In genomic region chr2:156430236-156430977, GRCh38 we compare ENCODE assay signal across 11 cellular contexts. TPM values are rescaled to one million over a fixed set of nuclear protein-coding genes. Genes with fewer than 3 reads are reported as not detected.
DNase-seq lines count a peak whose midpoint lies in the region; ATAC-seq and TF ChIP-seq lines count a peak whose summit lies in the region.
"Had no signal": no experiment of that assay in that cellular context is flagged by ENCODE, and none has a peak within 500 bp of the region (broad histone marks: within the 10 kb centered on the region; RNA-seq: fewer than 3 reads in every experiment).

No MANE protein-coding gene starts in this region.

- H2AFZ ChIP-seq in PC-9 (peak overlapping the region; percentile 42), mesenchymal stem cell (ENCODE audit: low read depth, low read length) (peak overlapping the region; percentile 42), H9 (ENCODE audit: low read length) (no peak overlapping the region)

- no peaks in the 10 kb centered on the region for H3K27me3 Mint-ChIP-seq in H9 (ENCODE audit: low read depth)
- H3K27me3 Mint-ChIP-seq in CD4-positive, alpha-beta memory T cell: no peaks in the 10 kb centered on the region

- H3K56ac ChIP-seq in H9 (ENCODE audit: insufficient read length, low read depth, low read length): no peak overlapping the region

- peak overlapping the region; percentile 88 for H2AK5ac ChIP-seq in mesenchymal stem cell (ENCODE audit: low read length, severe bottlenecking)
- H2AK5ac ChIP-seq in H9 (ENCODE audit: insufficient read length, low read length): no peak overlapping the region

- H4K8ac ChIP-seq in mesenchymal stem cell (ENCODE audit: low read length) (no peak overlapping the region), H9 (replicated peaks; ENCODE audit: insufficient read length, low read depth, low read length) (no peak overlapping the region)

- POLR2A ChIA-PET in PC-9 (lab: Charles Lee; ENCODE audit: unreplicated experiment): no interaction called here
- POLR2A ChIA-PET in CD4-positive, alpha-beta memory T cell (lab: Charles Lee; ENCODE audit: partially characterized antibody): interaction anchor here (1.4 kb wide), 2 partner anchors 88 to 96 kb away, joined by 3 read pairs; no protein-coding TSS in a partner anchor

- no peaks in the 10 kb centered on the region for H3K23me2 ChIP-seq in H9 (ENCODE audit: insufficient read length, low read depth, low read length, poor library complexity, severe bottlenecking)

- H2BK12ac ChIP-seq in mesenchymal stem cell (ENCODE audit: low read length in 2 of 2) (no peak overlapping the region), H9 (ENCODE audit: insufficient read length, low read depth, low read length) (no peak overlapping the region)

- H4K20me1 ChIP-seq in PC-9 (ENCODE audit: insufficient read depth) (no peaks in the 10 kb centered on the region), H9 (ENCODE audit: control insufficient read depth, insufficient read depth, insufficient read length) (no peaks in the 10 kb centered on the region)

- peak overlapping the region; percentile 83 for H2BK120ac ChIP-seq in mesenchymal stem cell (ENCODE audit: low read depth, low read length)
- H2BK120ac ChIP-seq in H9 (ENCODE audit: low read depth, low read length, poor library complexity, severe bottlenecking): no peak overlapping the region

- H3K4me3 ChIP-seq in PC-9 (peak overlapping the region; percentile 15; the same call in 1 of the 2 replicates), mesenchymal stem cell (ENCODE audit: insufficient read depth in 1 of 2, low read depth in 1 of 2, low read length in 2 of 2) (peak overlapping the region in 1 of 2 experiments; percentile 40)
- H3K4me3 ChIP-seq in CD4-positive, alpha-beta memory T cell (ENCODE audit: low read length in 2 of 2): no peak overlapping the region

- no peak overlapping the region for H3K4me3 Mint-ChIP-seq in H9
- H3K4me3 Mint-ChIP-seq in CD4-positive, alpha-beta memory T cell: no peak overlapping the region

- peak; percentile 29 for ATAC-seq in GM18867 (IDR thresholded peaks at IDR 0.05; ENCODE audit: unreplicated experiment)
- peak; percentile 23 for ATAC-seq in HG02623 (IDR thresholded peaks at IDR 0.05; ENCODE audit: unreplicated experiment)
- no peak for ATAC-seq in Right ventricle myocardium superior (ENCODE audit: poor library complexity)
- ATAC-seq: HepG2 had no signal

- H3T11ph ChIP-seq in H9 (ENCODE audit: low read length): no peak overlapping the region

- H3K4me2 ChIP-seq in PC-9 (peak overlapping the region; percentile 55), mesenchymal stem cell (ENCODE audit: low read length, poor library complexity, severe bottlenecking) (no peak overlapping the region), H9 (ENCODE audit: insufficient read depth, insufficient read length, low read length) (no peak overlapping the region)

- 63% methylated on average over 2 of the region's 2 CpGs for WGBS in mesenchymal stem cell
- WGBS in H9 (ENCODE audit: extremely low coverage, insufficient read length, low lambda C conversion rate): no CpG with 5 or more reads among the region's 2 CpGs

- H3K27me3 ChIP-seq in PC-9 (ENCODE audit: insufficient read depth, low read depth) (no peaks in the 10 kb centered on the region), mesenchymal stem cell (ENCODE audit: control insufficient read depth in 1 of 2, insufficient read depth in 1 of 2, low read length in 2 of 2) (no peaks in the 10 kb centered on the region), H9 (ENCODE audit: insufficient read depth, low read length) (no peaks in the 10 kb centered on the region)
- no peaks in the 10 kb centered on the region for H3K27me3 ChIP-seq in CD4-positive, alpha-beta memory T cell (ENCODE audit: insufficient read depth, low read length)

- peak overlapping the region; percentile 48 for H3K9ac ChIP-seq in mesenchymal stem cell (ENCODE audit: low read length)
- no peak overlapping the region for H3K9ac ChIP-seq in H9 (ENCODE audit: extremely low read depth, insufficient read length, low read length)

- H3K9me3 Mint-ChIP-seq in H9: no peaks in the 10 kb centered on the region
- no peaks in the 10 kb centered on the region for H3K9me3 Mint-ChIP-seq in CD4-positive, alpha-beta memory T cell

- no TSS peak for BruUV-seq in PC-9 (replicated peaks; lab: Mats Ljungman, UMichigan)

- peaks cover 13% of the 10 kb centered on the region for H3F3A ChIP-seq in PC-9 (ENCODE audit: insufficient read depth, low read depth)

- intact Hi-C loops in PC-9 (cut with micrococcal nuclease; ENCODE audit: unreplicated experiment): no loop called here
- intact Hi-C loops in Right ventricle myocardium superior (cut with DNase I): no loop called here
- intact Hi-C loops in CD4-positive, alpha-beta memory T cell (cut with micrococcal nuclease): no loop called here

- H2BK20ac ChIP-seq in H9 (ENCODE audit: low read depth, low read length, poor library complexity, severe bottlenecking): no peak overlapping the region

- H3K23ac ChIP-seq in mesenchymal stem cell (ENCODE audit: low read length in 2 of 2): no peak overlapping the region
- no peak overlapping the region for H3K23ac ChIP-seq in H9 (ENCODE audit: insufficient read length, low read depth, low read length)

- TF ChIP-seq CTCF in PC-9 (conservative IDR thresholded peaks at IDR 0.05) (no peak), H9 (conservative IDR thresholded peaks at IDR 0.05) (no peak)

- peaks cover 27 to 32% of the 10 kb centered on the region in 2 experiments for H3K4me1 Mint-ChIP-seq in H9
- peaks cover 0 to 12% (median 3%) of the 10 kb centered on the region in 4 donors for H3K4me1 Mint-ChIP-seq in CD4-positive, alpha-beta memory T cell

- H3K9me2 ChIP-seq in PC-9 (ENCODE audit: insufficient read depth): no peaks in the 10 kb centered on the region

- H3K36me3 ChIP-seq in PC-9 (ENCODE audit: low read depth) (no peaks in the 10 kb centered on the region), mesenchymal stem cell (ENCODE audit: control insufficient read depth in 1 of 2, insufficient read depth in 2 of 2, low read depth in 1 of 2, low read length in 2 of 2) (no peaks in the 10 kb centered on the region)
- H3K36me3 ChIP-seq in CD4-positive, alpha-beta memory T cell (ENCODE audit: insufficient read depth, low read length): no peaks in the 10 kb centered on the region

- H3K27ac Mint-ChIP-seq in H9: peak overlapping the region in 1 of 3 experiments; percentile 27; a peak in 2 of 7 replicates
- H3K27ac Mint-ChIP-seq in CD4-positive, alpha-beta memory T cell: no peak overlapping the region

- H3K9me3 ChIP-seq in PC-9 (ENCODE audit: insufficient read depth, low read depth) (no peaks in the 10 kb centered on the region), mesenchymal stem cell (ENCODE audit: control insufficient read depth, low read length) (no peaks in the 10 kb centered on the region), H9 (ENCODE audit: control insufficient read depth, low read depth, low read length) (no peaks in the 10 kb centered on the region)
- H3K9me3 ChIP-seq in CD4-positive, alpha-beta memory T cell (ENCODE audit: control insufficient read depth in 1 of 2, low read length in 2 of 2): no peaks in the 10 kb centered on the region

- DNase-seq in PC-9 (no peak), mesenchymal stem cell (peak; percentile 25), Right ventricle myocardium superior (no peak), H9 (no peak)
- no peak for DNase-seq in CD4-positive, alpha-beta memory T cell
- no peak for DNase-seq in activated effector memory CD4-positive, alpha-beta T cell treated with Interleukin-2 at 50 U/mL for 16 hours
- DNase-seq: GDM1, islet precursor cell had no signal

- no peaks in the 10 kb centered on the region for H3K79me1 ChIP-seq in mesenchymal stem cell (replicated peaks; ENCODE audit: low read length, poor library complexity, severe bottlenecking)
- H3K79me1 ChIP-seq in H9 (ENCODE audit: insufficient read depth, low read depth, low read length, poor library complexity, severe bottlenecking): no peaks in the 10 kb centered on the region

- H3K36me3 Mint-ChIP-seq in H9 (ENCODE audit: insufficient read depth in 1 of 3, low read depth in 3 of 3): no peaks in the 10 kb centered on the region
- no peaks in the 10 kb centered on the region for H3K36me3 Mint-ChIP-seq in CD4-positive, alpha-beta memory T cell

- H2BK15ac ChIP-seq in mesenchymal stem cell (ENCODE audit: low read depth, poor library complexity, severe bottlenecking): no peak overlapping the region
- no peak overlapping the region for H2BK15ac ChIP-seq in H9 (ENCODE audit: low read depth, low read length)

- H4K91ac ChIP-seq in mesenchymal stem cell (ENCODE audit: low read length): peak overlapping the region; percentile 32
- no peak overlapping the region for H4K91ac ChIP-seq in H9 (ENCODE audit: insufficient read length, low read depth, low read length)

- H3K27ac ChIP-seq in PC-9 (peak overlapping the region; percentile 98), mesenchymal stem cell (ENCODE audit: low read length, poor library complexity, severe bottlenecking) (peak overlapping the region; percentile 3), H9 (ENCODE audit: insufficient read length, low read depth, low read length) (no peak overlapping the region)
- H3K27ac ChIP-seq in CD4-positive, alpha-beta memory T cell (ENCODE audit: low read depth, low read length): no peak overlapping the region

- H3K14ac ChIP-seq in mesenchymal stem cell (ENCODE audit: low read length in 2 of 2) (no peak overlapping the region), H9 (ENCODE audit: insufficient read depth, low read length) (no peak overlapping the region)

- CTCF ChIA-PET in PC-9 (lab: Charles Lee): no interaction called here
- CTCF ChIA-PET in CD4-positive, alpha-beta memory T cell (lab: Charles Lee; ENCODE audit: partially characterized antibody): interaction anchor here (1.6 kb wide), 1 partner anchor 95 kb away, joined by 6 read pairs; no protein-coding TSS in a partner anchor

- H2BK5ac ChIP-seq in mesenchymal stem cell (ENCODE audit: low read depth, low read length, poor library complexity, severe bottlenecking) (no peak overlapping the region), H9 (ENCODE audit: insufficient read length, low read length) (no peak overlapping the region)

- H4K5ac ChIP-seq in H9 (ENCODE audit: insufficient read length, low read depth, low read length): no peak overlapping the region

- H3K4ac ChIP-seq in mesenchymal stem cell (ENCODE audit: low read depth in 1 of 2, low read length in 2 of 2) (no peak overlapping the region), H9 (ENCODE audit: low read depth, low read length) (no peak overlapping the region)

- H3K4me1 ChIP-seq in PC-9 (replicated peaks; ENCODE audit: insufficient read depth) (peaks cover 34% of the 10 kb centered on the region), mesenchymal stem cell (ENCODE audit: control insufficient read depth, insufficient read depth, low read depth, low read length) (peaks cover 5% of the 10 kb centered on the region), H9 (ENCODE audit: insufficient read depth, low read length) (peaks cover 2% of the 10 kb centered on the region; the same call in 1 of the 2 replicates)
- H3K4me1 ChIP-seq in CD4-positive, alpha-beta memory T cell (ENCODE audit: insufficient read depth, low read length): peaks cover 6% of the 10 kb centered on the region

- peak overlapping the region in 1 of 2 experiments; percentile 81 for H3K18ac ChIP-seq in mesenchymal stem cell (ENCODE audit: low read depth in 1 of 2, low read length in 2 of 2)
- H3K18ac ChIP-seq in H9 (ENCODE audit: insufficient read length, low read depth, low read length): no peak overlapping the region

- H3K79me2 ChIP-seq in PC-9 (ENCODE audit: low read depth): no peaks in the 10 kb centered on the region
- H3K79me2 ChIP-seq in H9 (ENCODE audit: insufficient read depth, low read length): no peaks in the 10 kb centered on the region

RNA-seq across cellular contexts. Expression of gene GPD2, which starts 5.8 kb away (rescaled TPM):
- 47.1 and 67.8 TPM in 2 replicates for total RNA-seq in PC-9 (2021)
- 12.2 TPM for polyA plus RNA-seq in mesenchymal stem cell (2013, experiment 1 of 2)
- 15.3 TPM for polyA plus RNA-seq in mesenchymal stem cell (2013, experiment 2 of 2)
- 15.8 TPM for total RNA-seq in Right ventricle myocardium superior
- 46.0 and 46.3 TPM in 2 replicates for total RNA-seq in H9 (2021)
- 10 to 100 TPM; 12.2 to 13.1 TPM for total RNA-seq in CD4-positive, alpha-beta memory T cell
- polyA plus RNA-seq in CD4-positive, alpha-beta memory T cell: 1 to 10 TPM; 3.5 to 7.8 TPM
- total RNA-seq: HepG2 had no signal
- polyA plus RNA-seq: HepG2 had no signal

Comparison
In these comparisons a context has a peak if more than half of its experiments do, and no peak if none do; other contexts are left out.
1. H3K27ac ChIP-seq: peak in PC-9 (single experiment) and mesenchymal stem cell (single experiment); none in H9 (single experiment) and CD4-positive, alpha-beta memory T cell (single experiment).